Comparison of ENCODE assay signal across 8 cellular contexts in the genomic region with DNA sequence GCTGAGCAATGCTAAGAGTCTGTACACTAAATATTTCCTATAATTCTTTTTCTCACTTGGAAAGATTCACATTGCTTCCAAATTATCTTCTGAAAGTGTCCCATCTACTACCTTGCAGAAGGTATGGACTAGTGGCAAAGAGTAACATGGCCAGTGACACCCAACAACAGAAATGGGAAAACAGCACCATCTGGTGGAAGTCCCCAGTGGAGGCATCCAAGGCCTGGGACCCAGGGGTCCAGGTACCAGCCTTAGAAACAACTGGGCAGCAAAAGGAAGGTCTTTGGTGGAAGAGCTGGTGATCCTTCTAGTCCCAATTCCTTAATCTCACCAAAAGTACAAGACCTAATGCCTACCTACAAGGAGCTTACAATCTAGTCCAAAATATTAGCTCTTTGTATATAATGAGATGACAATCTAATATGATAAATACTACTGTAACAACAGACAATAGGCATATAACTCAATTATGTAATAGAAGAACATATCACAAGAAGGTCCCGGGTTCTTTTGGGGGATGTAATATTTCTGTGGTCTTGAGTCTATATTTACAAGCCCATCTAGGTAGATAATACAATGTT. TPM values are rescaled to one million over a fixed set of nuclear protein-coding genes. Genes with fewer than 3 reads are reported as not detected.
DNase-seq lines count a peak whose midpoint lies in the region; ATAC-seq and TF ChIP-seq lines count a peak whose summit lies in the region.

No MANE protein-coding gene starts in this region.

- TF ChIP-seq CTCF in GM12864 (IDR thresholded peaks at IDR 0.05; ENCODE audit: low read depth, low read length, missing control alignments), result peak; percentile 66

- in situ Hi-C loops in ACHN (cut with HindIII; ENCODE audit: low pct_ligation_motif_present, low pct_unique_long_range_greater_than_20kb, low sequenced_read_pairs), result no loop called here

- H3K36me3 Mint-ChIP-seq in activated naive CD8-positive, alpha-beta T cell treated with anti-CD3 and anti-CD28 coated beads for 36 hours, result peaks cover 21% of the 10 kb centered on the region

- no peak overlapping the region for H3K27ac Mint-ChIP-seq in activated naive CD8-positive, alpha-beta T cell treated with anti-CD3 and anti-CD28 coated beads for 36 hours

- ATAC-seq in GM18502 (IDR thresholded peaks at IDR 0.05; ENCODE audit: poor library complexity, unreplicated experiment), result no peak

- peak; percentile 39 for DNase-seq in ACHN
- peak; percentile 1 for DNase-seq in GM12864 (ENCODE audit: low read depth)
- DNase-seq in NCI-H526 treated with DMSO at 0.1 percent for 48 hours (lab: John Stamatoyannopoulos, UW), result peak; percentile 49
- peak; percentile 16 for DNase-seq in activated naive CD8-positive, alpha-beta T cell treated with anti-CD3 and anti-CD28 coated beads for 36 hours
- DNase-seq in lung microvascular endothelial cell (ENCODE audit: low read depth in 2 of 2), result peak; percentile 2 to 64
- no peak for DNase-seq in cerebellum (ENCODE audit: low spot score)
- DNase-seq in NCI-H1105 (lab: John Stamatoyannopoulos, UW), result no peak

- H3K9me3 Mint-ChIP-seq in activated naive CD8-positive, alpha-beta T cell treated with anti-CD3 and anti-CD28 coated beads for 36 hours, result no peaks in the 10 kb centered on the region

- no peak overlapping the region for H3K4me3 ChIP-seq in GM12864 (ENCODE audit: low read depth, low read length)

- peaks cover 18% of the 10 kb centered on the region for H3K4me1 Mint-ChIP-seq in activated naive CD8-positive, alpha-beta T cell treated with anti-CD3 and anti-CD28 coated beads for 36 hours

- no peaks in the 10 kb centered on the region for H3K27me3 Mint-ChIP-seq in activated naive CD8-positive, alpha-beta T cell treated with anti-CD3 and anti-CD28 coated beads for 36 hours

- no peak overlapping the region for H3K4me3 Mint-ChIP-seq in activated naive CD8-positive, alpha-beta T cell treated with anti-CD3 and anti-CD28 coated beads for 36 hours

RNA-seq across cellular contexts. Expression of gene SKAP1, which starts 55.3 kb away (rescaled TPM):
- total RNA-seq in activated naive CD8-positive, alpha-beta T cell treated with anti-CD3 and anti-CD28 coated beads for 36 hours, result 10 to 100 TPM; 54.2 to 55.4 TPM
- total RNA-seq in lung microvascular endothelial cell (0.22 TPM in 1 of 2 replicates, not detected in the other), cerebellum (0.64 TPM)

Comparison
In these comparisons a context has a peak if more than half of its experiments do, and no peak if none do; other contexts are left out.
1. DNase-seq: peak in ACHN (single experiment), GM12864 (single experiment), NCI-H526 treated with DMSO at 0.1 percent for 48 hours (single experiment), activated naive CD8-positive, alpha-beta T cell treated with anti-CD3 and anti-CD28 coated beads for 36 hours (single experiment) and lung microvascular endothelial cell (2 of 2); none in cerebellum (single experiment) and NCI-H1105 (single experiment).
2. RNA of gene SKAP1, which starts 55.3 kb away (total RNA-seq): 54.2 to 55.4 TPM in activated naive CD8-positive, alpha-beta T cell treated with anti-CD3 and anti-CD28 coated beads for 36 hours; 0.64 TPM in cerebellum (single experiment) and 0.22 TPM in lung microvascular endothelial cell; every median in the first group is over 10 times any median in the second.